ENCODE assay signal across 1 cellular context in genomic region chr6:79538481-79538971, GRCh38.
TF ChIP-seq lines count a peak whose summit lies in the region.

No MANE protein-coding gene starts in this region.

TF ChIP-seq in GM12878, 131 proteins besides CTCF, POLR2A, EP300 and RAD21 (continued from another document):
- TF ChIP-seq CEBPZ (IDR thresholded peaks at IDR 0.05; ENCODE audit: low read depth, low read length) (no peak), TARDBP (IDR thresholded peaks at IDR 0.05; ENCODE audit: borderline replicate concordance) (no peak), E2F4 (IDR thresholded peaks at IDR 0.05; ENCODE audit: low read depth, low read length) (no peak), ESRRA (IDR thresholded peaks at IDR 0.05; ENCODE audit: low read length) (no peak), HDGF (IDR thresholded peaks at IDR 0.05) (no peak)
